Comparison of ENCODE assay signal across 1 cellular context in genomic region chr14:23095196-23096108, GRCh38.
TF ChIP-seq lines count a peak whose summit lies in the region.

A gene with protein sequence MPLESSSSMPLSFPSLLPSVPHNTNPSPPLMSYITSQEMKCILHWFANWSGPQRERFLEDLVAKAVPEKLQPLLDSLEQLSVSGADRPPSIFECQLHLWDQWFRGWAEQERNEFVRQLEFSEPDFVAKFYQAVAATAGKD (plus strand): TSS chr14:23095505. CDS start chr14:23097659, 2,154 bp downstream.

TF ChIP-seq in K562, 482 proteins besides CTCF, POLR2A, EP300 and RAD21 (continued from another document and continues in another):
- TF ChIP-seq, protein P1, sequence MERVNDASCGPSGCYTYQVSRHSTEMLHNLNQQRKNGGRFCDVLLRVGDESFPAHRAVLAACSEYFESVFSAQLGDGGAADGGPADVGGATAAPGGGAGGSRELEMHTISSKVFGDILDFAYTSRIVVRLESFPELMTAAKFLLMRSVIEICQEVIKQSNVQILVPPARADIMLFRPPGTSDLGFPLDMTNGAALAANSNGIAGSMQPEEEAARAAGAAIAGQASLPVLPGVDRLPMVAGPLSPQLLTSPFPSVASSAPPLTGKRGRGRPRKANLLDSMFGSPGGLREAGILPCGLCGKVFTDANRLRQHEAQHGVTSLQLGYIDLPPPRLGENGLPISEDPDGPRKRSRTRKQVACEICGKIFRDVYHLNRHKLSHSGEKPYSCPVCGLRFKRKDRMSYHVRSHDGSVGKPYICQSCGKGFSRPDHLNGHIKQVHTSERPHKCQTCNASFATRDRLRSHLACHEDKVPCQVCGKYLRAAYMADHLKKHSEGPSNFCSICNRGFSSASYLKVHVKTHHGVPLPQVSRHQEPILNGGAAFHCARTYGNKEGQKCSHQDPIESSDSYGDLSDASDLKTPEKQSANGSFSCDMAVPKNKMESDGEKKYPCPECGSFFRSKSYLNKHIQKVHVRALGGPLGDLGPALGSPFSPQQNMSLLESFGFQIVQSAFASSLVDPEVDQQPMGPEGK (CRISPR knock-in tag; IDR thresholded peaks at IDR 0.05; ENCODE audit: borderline replicate concordance), result peak; percentile 58; the same call in 1 of the 2 replicates
- TF ChIP-seq TRIM24 (IDR thresholded peaks at IDR 0.05) (no peak), CBX5 (IDR thresholded peaks at IDR 0.05; ENCODE audit: borderline replicate concordance, low read depth) (no peak), ZNF3 (CRISPR knock-in tag; IDR thresholded peaks at IDR 0.05) (no peak), RBBP5 (IDR thresholded peaks at IDR 0.05; ENCODE audit: borderline replicate concordance, insufficient read depth, low read length, poor library complexity, severe bottlenecking) (peak; percentile 55), SETDB1 (IDR thresholded peaks at IDR 0.05; ENCODE audit: low read length) (no peak), ZKSCAN8 (CRISPR knock-in tag; IDR thresholded peaks at IDR 0.05) (no peak), ZNF445 (CRISPR knock-in tag; IDR thresholded peaks at IDR 0.05; ENCODE audit: low read depth) (no peak), NR0B1 (IDR thresholded peaks at IDR 0.05; ENCODE audit: partially characterized antibody) (no peak), ILF3 (IDR thresholded peaks at IDR 0.05; ENCODE audit: borderline replicate concordance) (no peak), ZNF41 (CRISPR knock-in tag; conservative IDR thresholded peaks at IDR 0.05) (no peak), MTA2 (IDR thresholded peaks at IDR 0.05; ENCODE audit: low read depth) (no peak), GABPB2 (CRISPR knock-in tag; conservative IDR thresholded peaks at IDR 0.05) (no peak), IRF2 (CRISPR knock-in tag; IDR thresholded peaks at IDR 0.05) (no peak), SAFB2 (IDR thresholded peaks at IDR 0.05; ENCODE audit: borderline replicate concordance, low read depth, low read length, severe bottlenecking) (no peak), RNF219 (CRISPR knock-in tag; IDR thresholded peaks at IDR 0.05) (no peak), TAF9B (IDR thresholded peaks at IDR 0.05; ENCODE audit: partially characterized antibody) (peak; percentile 64), MCM5 (IDR thresholded peaks at IDR 0.05; ENCODE audit: low read depth) (no peak), HCFC1 (IDR thresholded peaks at IDR 0.05; ENCODE audit: low read depth, low read length) (peak; percentile 25; the same call in 1 of the 2 replicates), ZNF586 (CRISPR knock-in tag; conservative IDR thresholded peaks at IDR 0.05) (no peak), ZNF217 (CRISPR knock-in tag; IDR thresholded peaks at IDR 0.05) (no peak), TCF7L2 (IDR thresholded peaks at IDR 0.05; ENCODE audit: low read depth, low read length) (no peak), EZH2 (IDR thresholded peaks at IDR 0.05; ENCODE audit: borderline replicate concordance, low read depth, low read length) (no peak), FOXJ2 (tag; IDR thresholded peaks at IDR 0.05) (no peak), FOSL1 (tag; conservative IDR thresholded peaks at IDR 0.05) (peak; percentile 39; the same call in 1 of the 2 replicates), NFE2 (IDR thresholded peaks at IDR 0.05; ENCODE audit: low read depth) (no peak), PCBP2 (IDR thresholded peaks at IDR 0.05; ENCODE audit: low read depth, low read length, poor library complexity, severe bottlenecking) (no peak)
- TF ChIP-seq, protein P2, sequence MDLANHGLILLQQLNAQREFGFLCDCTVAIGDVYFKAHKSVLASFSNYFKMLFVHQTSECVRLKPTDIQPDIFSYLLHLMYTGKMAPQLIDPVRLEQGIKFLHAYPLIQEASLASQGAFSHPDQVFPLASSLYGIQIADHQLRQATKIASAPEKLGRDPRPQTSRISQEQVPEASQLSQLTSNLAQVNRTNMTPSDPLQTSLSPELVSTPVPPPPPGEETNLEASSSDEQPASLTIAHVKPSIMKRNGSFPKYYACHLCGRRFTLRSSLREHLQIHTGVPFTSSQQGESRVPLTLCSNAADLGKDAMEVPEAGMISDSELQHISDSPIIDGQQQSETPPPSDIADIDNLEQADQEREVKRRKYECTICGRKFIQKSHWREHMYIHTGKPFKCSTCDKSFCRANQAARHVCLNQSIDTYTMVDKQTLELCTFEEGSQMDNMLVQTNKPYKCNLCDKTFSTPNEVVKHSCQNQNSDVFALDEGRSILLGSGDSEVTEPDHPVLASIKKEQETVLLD (IDR thresholded peaks at IDR 0.05), result 0 out of 2 replicates have a peak, but pooled peaks have one; percentile 44
- TF ChIP-seq, protein P3, sequence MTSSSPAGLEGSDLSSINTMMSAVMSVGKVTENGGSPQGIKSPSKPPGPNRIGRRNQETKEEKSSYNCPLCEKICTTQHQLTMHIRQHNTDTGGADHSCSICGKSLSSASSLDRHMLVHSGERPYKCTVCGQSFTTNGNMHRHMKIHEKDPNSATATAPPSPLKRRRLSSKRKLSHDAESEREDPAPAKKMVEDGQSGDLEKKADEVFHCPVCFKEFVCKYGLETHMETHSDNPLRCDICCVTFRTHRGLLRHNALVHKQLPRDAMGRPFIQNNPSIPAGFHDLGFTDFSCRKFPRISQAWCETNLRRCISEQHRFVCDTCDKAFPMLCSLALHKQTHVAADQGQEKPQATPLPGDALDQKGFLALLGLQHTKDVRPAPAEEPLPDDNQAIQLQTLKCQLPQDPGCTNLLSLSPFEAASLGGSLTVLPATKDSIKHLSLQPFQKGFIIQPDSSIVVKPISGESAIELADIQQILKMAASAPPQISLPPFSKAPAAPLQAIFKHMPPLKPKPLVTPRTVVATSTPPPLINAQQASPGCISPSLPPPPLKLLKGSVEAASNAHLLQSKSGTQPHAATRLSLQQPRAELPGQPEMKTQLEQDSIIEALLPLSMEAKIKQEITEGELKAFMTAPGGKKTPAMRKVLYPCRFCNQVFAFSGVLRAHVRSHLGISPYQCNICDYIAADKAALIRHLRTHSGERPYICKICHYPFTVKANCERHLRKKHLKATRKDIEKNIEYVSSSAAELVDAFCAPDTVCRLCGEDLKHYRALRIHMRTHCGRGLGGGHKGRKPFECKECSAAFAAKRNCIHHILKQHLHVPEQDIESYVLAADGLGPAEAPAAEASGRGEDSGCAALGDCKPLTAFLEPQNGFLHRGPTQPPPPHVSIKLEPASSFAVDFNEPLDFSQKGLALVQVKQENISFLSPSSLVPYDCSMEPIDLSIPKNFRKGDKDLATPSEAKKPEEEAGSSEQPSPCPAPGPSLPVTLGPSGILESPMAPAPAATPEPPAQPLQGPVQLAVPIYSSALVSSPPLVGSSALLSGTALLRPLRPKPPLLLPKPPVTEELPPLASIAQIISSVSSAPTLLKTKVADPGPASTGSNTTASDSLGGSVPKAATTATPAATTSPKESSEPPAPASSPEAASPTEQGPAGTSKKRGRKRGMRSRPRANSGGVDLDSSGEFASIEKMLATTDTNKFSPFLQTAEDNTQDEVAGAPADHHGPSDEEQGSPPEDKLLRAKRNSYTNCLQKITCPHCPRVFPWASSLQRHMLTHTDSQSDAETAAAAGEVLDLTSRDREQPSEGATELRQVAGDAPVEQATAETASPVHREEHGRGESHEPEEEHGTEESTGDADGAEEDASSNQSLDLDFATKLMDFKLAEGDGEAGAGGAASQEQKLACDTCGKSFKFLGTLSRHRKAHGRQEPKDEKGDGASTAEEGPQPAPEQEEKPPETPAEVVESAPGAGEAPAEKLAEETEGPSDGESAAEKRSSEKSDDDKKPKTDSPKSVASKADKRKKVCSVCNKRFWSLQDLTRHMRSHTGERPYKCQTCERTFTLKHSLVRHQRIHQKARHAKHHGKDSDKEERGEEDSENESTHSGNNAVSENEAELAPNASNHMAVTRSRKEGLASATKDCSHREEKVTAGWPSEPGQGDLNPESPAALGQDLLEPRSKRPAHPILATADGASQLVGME (CRISPR knock-in tag; IDR thresholded peaks at IDR 0.05), result no peak
- TF ChIP-seq, protein P4, sequence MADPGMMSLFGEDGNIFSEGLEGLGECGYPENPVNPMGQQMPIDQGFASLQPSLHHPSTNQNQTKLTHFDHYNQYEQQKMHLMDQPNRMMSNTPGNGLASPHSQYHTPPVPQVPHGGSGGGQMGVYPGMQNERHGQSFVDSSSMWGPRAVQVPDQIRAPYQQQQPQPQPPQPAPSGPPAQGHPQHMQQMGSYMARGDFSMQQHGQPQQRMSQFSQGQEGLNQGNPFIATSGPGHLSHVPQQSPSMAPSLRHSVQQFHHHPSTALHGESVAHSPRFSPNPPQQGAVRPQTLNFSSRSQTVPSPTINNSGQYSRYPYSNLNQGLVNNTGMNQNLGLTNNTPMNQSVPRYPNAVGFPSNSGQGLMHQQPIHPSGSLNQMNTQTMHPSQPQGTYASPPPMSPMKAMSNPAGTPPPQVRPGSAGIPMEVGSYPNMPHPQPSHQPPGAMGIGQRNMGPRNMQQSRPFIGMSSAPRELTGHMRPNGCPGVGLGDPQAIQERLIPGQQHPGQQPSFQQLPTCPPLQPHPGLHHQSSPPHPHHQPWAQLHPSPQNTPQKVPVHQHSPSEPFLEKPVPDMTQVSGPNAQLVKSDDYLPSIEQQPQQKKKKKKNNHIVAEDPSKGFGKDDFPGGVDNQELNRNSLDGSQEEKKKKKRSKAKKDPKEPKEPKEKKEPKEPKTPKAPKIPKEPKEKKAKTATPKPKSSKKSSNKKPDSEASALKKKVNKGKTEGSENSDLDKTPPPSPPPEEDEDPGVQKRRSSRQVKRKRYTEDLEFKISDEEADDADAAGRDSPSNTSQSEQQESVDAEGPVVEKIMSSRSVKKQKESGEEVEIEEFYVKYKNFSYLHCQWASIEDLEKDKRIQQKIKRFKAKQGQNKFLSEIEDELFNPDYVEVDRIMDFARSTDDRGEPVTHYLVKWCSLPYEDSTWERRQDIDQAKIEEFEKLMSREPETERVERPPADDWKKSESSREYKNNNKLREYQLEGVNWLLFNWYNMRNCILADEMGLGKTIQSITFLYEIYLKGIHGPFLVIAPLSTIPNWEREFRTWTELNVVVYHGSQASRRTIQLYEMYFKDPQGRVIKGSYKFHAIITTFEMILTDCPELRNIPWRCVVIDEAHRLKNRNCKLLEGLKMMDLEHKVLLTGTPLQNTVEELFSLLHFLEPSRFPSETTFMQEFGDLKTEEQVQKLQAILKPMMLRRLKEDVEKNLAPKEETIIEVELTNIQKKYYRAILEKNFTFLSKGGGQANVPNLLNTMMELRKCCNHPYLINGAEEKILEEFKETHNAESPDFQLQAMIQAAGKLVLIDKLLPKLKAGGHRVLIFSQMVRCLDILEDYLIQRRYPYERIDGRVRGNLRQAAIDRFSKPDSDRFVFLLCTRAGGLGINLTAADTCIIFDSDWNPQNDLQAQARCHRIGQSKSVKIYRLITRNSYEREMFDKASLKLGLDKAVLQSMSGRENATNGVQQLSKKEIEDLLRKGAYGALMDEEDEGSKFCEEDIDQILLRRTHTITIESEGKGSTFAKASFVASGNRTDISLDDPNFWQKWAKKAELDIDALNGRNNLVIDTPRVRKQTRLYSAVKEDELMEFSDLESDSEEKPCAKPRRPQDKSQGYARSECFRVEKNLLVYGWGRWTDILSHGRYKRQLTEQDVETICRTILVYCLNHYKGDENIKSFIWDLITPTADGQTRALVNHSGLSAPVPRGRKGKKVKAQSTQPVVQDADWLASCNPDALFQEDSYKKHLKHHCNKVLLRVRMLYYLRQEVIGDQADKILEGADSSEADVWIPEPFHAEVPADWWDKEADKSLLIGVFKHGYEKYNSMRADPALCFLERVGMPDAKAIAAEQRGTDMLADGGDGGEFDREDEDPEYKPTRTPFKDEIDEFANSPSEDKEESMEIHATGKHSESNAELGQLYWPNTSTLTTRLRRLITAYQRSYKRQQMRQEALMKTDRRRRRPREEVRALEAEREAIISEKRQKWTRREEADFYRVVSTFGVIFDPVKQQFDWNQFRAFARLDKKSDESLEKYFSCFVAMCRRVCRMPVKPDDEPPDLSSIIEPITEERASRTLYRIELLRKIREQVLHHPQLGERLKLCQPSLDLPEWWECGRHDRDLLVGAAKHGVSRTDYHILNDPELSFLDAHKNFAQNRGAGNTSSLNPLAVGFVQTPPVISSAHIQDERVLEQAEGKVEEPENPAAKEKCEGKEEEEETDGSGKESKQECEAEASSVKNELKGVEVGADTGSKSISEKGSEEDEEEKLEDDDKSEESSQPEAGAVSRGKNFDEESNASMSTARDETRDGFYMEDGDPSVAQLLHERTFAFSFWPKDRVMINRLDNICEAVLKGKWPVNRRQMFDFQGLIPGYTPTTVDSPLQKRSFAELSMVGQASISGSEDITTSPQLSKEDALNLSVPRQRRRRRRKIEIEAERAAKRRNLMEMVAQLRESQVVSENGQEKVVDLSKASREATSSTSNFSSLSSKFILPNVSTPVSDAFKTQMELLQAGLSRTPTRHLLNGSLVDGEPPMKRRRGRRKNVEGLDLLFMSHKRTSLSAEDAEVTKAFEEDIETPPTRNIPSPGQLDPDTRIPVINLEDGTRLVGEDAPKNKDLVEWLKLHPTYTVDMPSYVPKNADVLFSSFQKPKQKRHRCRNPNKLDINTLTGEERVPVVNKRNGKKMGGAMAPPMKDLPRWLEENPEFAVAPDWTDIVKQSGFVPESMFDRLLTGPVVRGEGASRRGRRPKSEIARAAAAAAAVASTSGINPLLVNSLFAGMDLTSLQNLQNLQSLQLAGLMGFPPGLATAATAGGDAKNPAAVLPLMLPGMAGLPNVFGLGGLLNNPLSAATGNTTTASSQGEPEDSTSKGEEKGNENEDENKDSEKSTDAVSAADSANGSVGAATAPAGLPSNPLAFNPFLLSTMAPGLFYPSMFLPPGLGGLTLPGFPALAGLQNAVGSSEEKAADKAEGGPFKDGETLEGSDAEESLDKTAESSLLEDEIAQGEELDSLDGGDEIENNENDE (IDR thresholded peaks at IDR 0.05; ENCODE audit: low read depth, low read length), result no peak
